Comparison of ENCODE assay signal across 18 cellular contexts in the genomic region with DNA sequence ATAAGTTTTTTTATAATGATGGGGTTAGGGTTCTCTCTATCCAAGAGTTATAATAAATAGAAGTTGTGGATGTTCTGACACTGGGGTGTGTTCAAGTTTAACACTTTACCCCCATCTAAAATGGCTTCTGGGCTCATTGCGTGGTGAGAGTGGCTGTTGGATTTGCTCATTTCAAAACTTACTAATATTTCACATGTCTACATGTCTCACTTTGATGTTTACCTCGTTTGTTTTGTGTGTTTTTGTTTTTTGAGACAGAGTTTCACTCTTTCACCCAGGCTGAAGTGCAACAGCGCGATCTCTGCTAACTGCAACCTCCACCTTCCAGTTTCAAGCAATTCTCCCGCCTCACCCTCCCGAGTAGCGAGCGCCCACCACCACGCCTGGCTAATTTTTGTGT.
"Had no signal": no experiment of that assay in that cellular context is flagged by ENCODE, and none has a peak within 500 bp of the region (broad histone marks: within the 10 kb centered on the region; RNA-seq: fewer than 3 reads in every experiment).

No MANE protein-coding gene starts in this region.

- DNase-seq: activated B cell treated with CpG ODN at 0.5 μM for 24 hours; activated naive CD4-positive, alpha-beta T cell treated with anti-CD3 and anti-CD28 coated beads for 36 hours; amygdala; central memory CD4-positive, alpha-beta T cell; esophagus squamous epithelium; naive B cell; sigmoid colon; stimulated activated CD4-positive, alpha-beta T cell treated with anti-CD3 and anti-CD28 coated beads, Interleukin-1b, Interleukin-23, amount 100 ng/mL, for 48 hours; thyroid gland had no signal

- ATAC-seq: left lobe of liver had no signal

- H3K27ac ChIP-seq: coronary artery, esophagus squamous epithelium, hepatocyte, neutrophil, parathyroid adenoma, sigmoid colon, thyroid gland had no signal

- H3K27ac Mint-ChIP-seq: activated B cell treated with CpG ODN at 0.5 μM for 24 hours; activated naive CD4-positive, alpha-beta T cell treated with anti-CD3 and anti-CD28 coated beads for 36 hours; brain; naive B cell had no signal

- H3K9me3 Mint-ChIP-seq: activated B cell treated with CpG ODN at 0.5 μM for 24 hours; activated naive CD4-positive, alpha-beta T cell treated with anti-CD3 and anti-CD28 coated beads for 36 hours; naive B cell had no signal

- H3K4me2 ChIP-seq: hepatocyte had no signal

- H3K4me3 Mint-ChIP-seq: activated B cell treated with CpG ODN at 0.5 μM for 24 hours; activated naive CD4-positive, alpha-beta T cell treated with anti-CD3 and anti-CD28 coated beads for 36 hours had no signal

- H3K9me3 ChIP-seq: esophagus squamous epithelium, neutrophil, sigmoid colon, thyroid gland had no signal

- FAIRE-seq: endothelial cell of umbilical vein, keratinocyte, TTC549 had no signal

- H2AFZ ChIP-seq: hepatocyte, parathyroid adenoma had no signal

- H3K9ac ChIP-seq: parathyroid adenoma had no signal

- H3K4me3 ChIP-seq: coronary artery, esophagus squamous epithelium, hepatocyte, sigmoid colon, thyroid gland had no signal

- H3K27me3 ChIP-seq: esophagus squamous epithelium, hepatocyte, sigmoid colon, thyroid gland had no signal

- H3K27me3 Mint-ChIP-seq: activated B cell treated with CpG ODN at 0.5 μM for 24 hours, naive B cell had no signal
